Comparison of ENCODE assay signal across 8 cellular contexts in the genomic region with DNA sequence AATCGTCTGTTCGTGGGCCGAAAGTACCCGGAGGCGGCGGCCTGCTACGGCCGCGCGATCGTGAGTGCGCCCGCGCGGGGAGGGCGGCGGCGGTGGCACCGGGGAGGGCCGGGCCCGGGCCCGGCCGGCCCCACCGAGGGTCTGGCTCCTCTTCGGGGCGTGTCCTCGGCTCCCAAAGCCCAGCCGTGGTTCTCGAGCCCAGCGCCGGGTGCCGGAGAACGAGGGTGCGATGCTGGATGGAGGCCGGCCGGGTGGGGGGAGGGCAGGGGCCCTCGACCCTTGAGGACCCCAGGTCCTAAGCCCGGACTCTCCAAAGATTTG.
DNase-seq lines count a peak whose midpoint lies in the region; ATAC-seq, FAIRE-seq and TF ChIP-seq lines count a peak whose summit lies in the region.

No MANE protein-coding gene starts in this region.

- H3K27ac ChIP-seq in muscle layer of colon (ENCODE audit: low read depth, low read length): peak overlapping the region; percentile 91

- no peak for TF ChIP-seq POLR2A in H54 (IDR thresholded peaks at IDR 0.05; ENCODE audit: low read depth, low read length)

- FAIRE-seq in H54 (lab: Jason Lieb, UNC): no peak

- H3K9me3 ChIP-seq in muscle layer of colon (ENCODE audit: low read length): no peaks in the 10 kb centered on the region

- CTCF ChIA-PET in AG04449 (lab: Yijun Ruan, JAX): interaction anchor here (0.8 to 3.2 kb wide), 2 partner anchors 11 to 13 kb away, joined by 3 to 21 read pairs; partner anchors contain the start of gene RHOT2

- peak; percentile 1 for ATAC-seq in HG03159 (IDR thresholded peaks at IDR 0.05; ENCODE audit: unreplicated experiment)

- peaks cover 20% of the 10 kb centered on the region for H3K36me3 ChIP-seq in muscle layer of colon (ENCODE audit: insufficient read depth, low read length)

- H3K4me1 ChIP-seq in muscle layer of colon (ENCODE audit: insufficient read depth, low read length): peaks cover 30% of the 10 kb centered on the region

- H3K27me3 ChIP-seq in muscle layer of colon (ENCODE audit: control insufficient read depth in 1 of 2, insufficient read depth in 2 of 2, low read length in 2 of 2): peaks cover 0 to 4% of the 10 kb centered on the region in 2 donors

- H3K9ac ChIP-seq in muscle layer of colon (ENCODE audit: low read length): peak overlapping the region; percentile 58

- POLR2A ChIA-PET in AG04449 (lab: Yijun Ruan, JAX): interaction anchor here (0.6 to 2.1 kb wide), 6 partner anchors 9 to 35 kb away, joined by 3 to 9 read pairs (median 3); partner anchors contain the start of genes WDR24 and WDR90

- H3K4me3 ChIP-seq in AG04449 (ENCODE audit: low read depth, low read length): peak overlapping the region; percentile 77
- H3K4me3 ChIP-seq in cardiac fibroblast (replicated peaks in 1 of 2; ENCODE audit: low read depth in 2 of 2, low read length in 2 of 2): peak overlapping the region; percentile 75 to 80
- peak overlapping the region; percentile 65 to 68 for H3K4me3 ChIP-seq in muscle layer of colon (ENCODE audit: low read depth in 1 of 2, low read length in 2 of 2)

- TF ChIP-seq CTCF in AG04449 (IDR thresholded peaks at IDR 0.05; ENCODE audit: insufficient read depth, low read length, missing control alignments) (no peak), cardiac fibroblast (IDR thresholded peaks at IDR 0.05; ENCODE audit: low read depth, low read length) (no peak)

- DNase-seq in AG04449 (ENCODE audit: low read depth, low spot score): no peak
- DNase-seq in cardiac fibroblast (ENCODE audit: low read depth in 2 of 2): no peak
- DNase-seq in islet precursor cell: no peak
- DNase-seq in H54 (ENCODE audit: insufficient read length, low spot score): no peak
- DNase-seq in DMS79 (lab: John Stamatoyannopoulos, UW): no peak
- DNase-seq in effector CD4-positive, alpha-beta T cell: no peak
